27 cellular contexts compared by ENCODE assay signal in the genomic region with DNA sequence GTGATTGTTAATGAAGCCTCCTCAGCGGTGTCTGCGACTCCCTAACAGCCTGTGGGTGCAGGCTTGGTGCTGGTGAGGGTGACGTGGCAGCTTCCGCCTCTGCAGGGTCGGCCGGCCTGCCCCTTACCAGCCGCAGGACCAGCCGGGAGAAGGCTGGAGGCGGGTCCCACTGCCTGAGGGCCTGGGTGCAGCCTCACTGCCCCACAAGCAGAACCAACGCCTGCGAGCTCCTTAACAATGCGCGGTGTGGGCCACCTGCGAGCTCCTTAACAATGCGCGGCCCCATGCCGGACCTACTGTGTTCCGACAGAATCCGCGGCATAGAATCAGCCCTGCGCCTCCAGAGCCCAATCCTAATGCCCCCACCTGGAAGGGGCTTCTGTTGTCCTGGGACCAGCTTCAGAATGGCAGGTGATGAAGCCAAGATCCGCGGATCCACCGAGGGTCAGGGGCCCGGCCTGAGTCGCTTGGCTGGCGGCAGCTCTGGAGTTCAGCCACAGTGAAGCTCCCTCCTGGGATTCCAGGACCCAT. TPM values are rescaled to one million over a fixed set of nuclear protein-coding genes. Genes with fewer than 3 reads are reported as not detected.
A peak's percentile ranks its signal among the peaks of the same experiment; 100 is the strongest.
DNase-seq lines count a peak whose midpoint lies in the region; ATAC-seq, FAIRE-seq and TF ChIP-seq lines count a peak whose summit lies in the region.
"Had no signal": no experiment of that assay in that cellular context is flagged by ENCODE, and none has a peak within 500 bp of the region (broad histone marks: within the 10 kb centered on the region; RNA-seq: fewer than 3 reads in every experiment).

No MANE protein-coding gene starts in this region.

- 58% methylated on average over 6 of the region's 27 CpGs; no CpG with 5 or more reads in 1 of the 2 donors for WGBS in esophagus squamous epithelium, 2 donors

- H3K9me3 ChIP-seq in esophagus squamous epithelium = no peaks in the 10 kb centered on the region
- H3K9me3 ChIP-seq: Peyer's patch, SJCRH30 had no signal

- no peak for TF ChIP-seq CTCF in esophagus squamous epithelium (IDR thresholded peaks at IDR 0.05)

- H3K4me3 ChIP-seq in esophagus squamous epithelium = no peak overlapping the region
- H3K4me3 ChIP-seq: Peyer's patch, SJCRH30 had no signal

- no peak for TF ChIP-seq POLR2A in esophagus squamous epithelium (IDR thresholded peaks at IDR 0.05)

- intact Hi-C loops in posterior vena cava (cut with DNase I) = no loop called here
- intact Hi-C loops in esophagus squamous epithelium (cut with DNase I) = no loop called here

- H3K27me3 ChIP-seq in esophagus squamous epithelium = peaks cover 0 to 54% (median 0%) of the 10 kb centered on the region in 4 donors
- H3K27me3 ChIP-seq: Peyer's patch had no signal

- H3K27ac ChIP-seq in esophagus squamous epithelium = no peak overlapping the region
- H3K27ac ChIP-seq: KMS-11, Peyer's patch, SJCRH30 had no signal

- no peak for FAIRE-seq in frontal cortex (lab: Jason Lieb, UNC)
- FAIRE-seq: HTR-8/SVneo had no signal

- ATAC-seq in GM19023 (IDR thresholded peaks at IDR 0.05; ENCODE audit: unreplicated experiment) (no peak), GM19035 (IDR thresholded peaks at IDR 0.05; ENCODE audit: unreplicated experiment) (no peak)
- ATAC-seq: CD8-positive, alpha-beta T cell had no signal

- DNase-seq in Daoy (ENCODE audit: low read depth) = peak; percentile 18
- peak; percentile 25 for DNase-seq in HT1080 (ENCODE audit: low read depth)
- peak; percentile 65 for DNase-seq in iPS-NIHi7 (ENCODE audit: extremely low spot score)
- peak; percentile 61 for DNase-seq in posterior vena cava (ENCODE audit: low spot score)
- no peak for DNase-seq in frontal cortex (ENCODE audit: low spot score in 2 of 2)
- no peak for DNase-seq in esophagus squamous epithelium (lab: John Stamatoyannopoulos, UW)
- DNase-seq: AML-193; C1 segment of cervical spinal cord; Calu3; CD8-positive, alpha-beta T cell; DMS153; GF-D8; HCEC 1CT; IMR-90; NCI-H1105; NCI-H2029 treated with DMSO at 0.1 percent for 48 hours; NCI-H345; NCI-H526; SJCRH30 had no signal

- no peaks in the 10 kb centered on the region for H3K36me3 ChIP-seq in esophagus squamous epithelium
- H3K36me3 ChIP-seq: Peyer's patch, SJCRH30 had no signal

- H3K4me1 ChIP-seq in esophagus squamous epithelium = no peaks in the 10 kb centered on the region
- H3K4me1 ChIP-seq: Peyer's patch, SJCRH30 had no signal

RNA-seq across cellular contexts. Expression of a gene that starts 54.4 kb away (rescaled TPM):
- 7.0 TPM in 1 of 2 replicates, not detected in the other for total RNA-seq in Daoy (2014; rRNA removed; shearing (Covaris generic))
- 26.1 and 26.4 TPM in 2 replicates for total RNA-seq in HT1080 (2014; rRNA removed; shearing (Covaris generic))
- polyA plus RNA-seq in HT1080 (2015; cell fraction: cytosol; rRNA removed) = 16.6 and 19.0 TPM in 2 replicates
- 12.6 and 14.5 TPM in 2 replicates for polyA plus RNA-seq in HT1080 (2015; cell fraction: nucleus; rRNA removed)
- total RNA-seq in posterior vena cava = under 1 TPM; 0.32 to 0.57 TPM
- 16.7 TPM for total RNA-seq in frontal cortex
- total RNA-seq in esophagus squamous epithelium = 1 to 10 TPM in 2 of 4 donors, under 1 TPM in 2; 0.30 to 4.0 (median 1.0) TPM
- total RNA-seq: A172, Calu3, OCI-LY7, SJCRH30 had no signal
- polyA plus RNA-seq: AG04450 had no signal

Comparison
In these comparisons a context has a peak if more than half of its experiments do, and no peak if none do; other contexts are left out.
1. DNase-seq: peak in Daoy (single experiment), HT1080 (single experiment), iPS-NIHi7 (single experiment) and posterior vena cava (single experiment); none in frontal cortex (0 of 2) and esophagus squamous epithelium (single experiment).